In the genomic region with DNA sequence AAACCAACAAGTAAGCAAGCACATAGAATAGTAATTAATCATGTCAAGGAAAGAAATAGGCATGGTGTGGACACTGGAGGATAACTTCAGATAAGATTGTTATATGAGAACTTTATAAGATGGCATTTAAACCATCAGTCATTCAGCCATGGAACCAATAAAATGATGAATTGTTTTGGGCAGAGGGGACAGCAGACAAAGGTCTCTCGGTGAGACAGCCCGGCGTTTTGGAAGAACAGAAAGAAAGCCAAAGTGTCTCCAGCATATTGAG, we compare ENCODE assay signal across 8 cellular contexts. TPM values are rescaled to one million over a fixed set of nuclear protein-coding genes. Genes with fewer than 3 reads are reported as not detected.
A peak's percentile ranks its signal among the peaks of the same experiment; 100 is the strongest.
DNase-seq lines count a peak whose midpoint lies in the region; ATAC-seq and TF ChIP-seq lines count a peak whose summit lies in the region.

No MANE protein-coding gene starts in this region.

- no peak for TF ChIP-seq RAD21 in neural cell (conservative IDR thresholded peaks at IDR 0.05)

- peaks cover 19% of the 10 kb centered on the region for H4K20me1 ChIP-seq in Loucy (ENCODE audit: insufficient read depth, low read length, poor library complexity, severe bottlenecking)
- H4K20me1 ChIP-seq in neural cell (ENCODE audit: insufficient read depth): no peaks in the 10 kb centered on the region

- H3K36me3 ChIP-seq in BE2C (no peaks in the 10 kb centered on the region), Loucy (ENCODE audit: insufficient read depth, low read length) (no peaks in the 10 kb centered on the region), neural cell (ENCODE audit: insufficient read depth, low read length) (no peaks in the 10 kb centered on the region)

- no peak for TF ChIP-seq EP300 in neural cell (conservative IDR thresholded peaks at IDR 0.05; ENCODE audit: poor library complexity, severe bottlenecking)

- DNase-seq in BE2C (no peak), dorsolateral prefrontal cortex (no peak), islet precursor cell (no peak), NCI-H2227 (lab: John Stamatoyannopoulos, UW; ENCODE audit: unreplicated experiment) (no peak)
- no peak for DNase-seq in activated CD4-positive, alpha-beta T cell treated with anti-CD3 and anti-CD28 coated beads for 1 hour

- H3K4me1 ChIP-seq in BE2C: no peaks in the 10 kb centered on the region
- H3K4me1 ChIP-seq in Loucy (ENCODE audit: insufficient read depth, low read length, poor library complexity, severe bottlenecking): peaks cover 32% of the 10 kb centered on the region

- H3K9me3 ChIP-seq in BE2C (no peaks in the 10 kb centered on the region), Loucy (ENCODE audit: insufficient read depth, low read depth, low read length) (no peaks in the 10 kb centered on the region), neural cell (ENCODE audit: low read length) (no peaks in the 10 kb centered on the region)

- H3F3A ChIP-seq in Loucy (ENCODE audit: low read depth): peaks cover 3% of the 10 kb centered on the region
- no peaks in the 10 kb centered on the region for H3F3A ChIP-seq in neural cell (ENCODE audit: insufficient read depth, low read length, poor library complexity, severe bottlenecking)

- H3K79me2 ChIP-seq in Loucy (ENCODE audit: insufficient read depth, low read length) (peaks cover 32% of the 10 kb centered on the region), neural cell (replicated peaks; ENCODE audit: insufficient read depth, low read length) (peaks cover 32% of the 10 kb centered on the region)

- H3K27me3 ChIP-seq in BE2C (peaks cover 15% of the 10 kb centered on the region), Loucy (ENCODE audit: insufficient read depth, low read length, poor library complexity, severe bottlenecking) (no peaks in the 10 kb centered on the region), dorsolateral prefrontal cortex (no peaks in the 10 kb centered on the region), neural cell (ENCODE audit: insufficient read depth, low read depth, low read length) (no peaks in the 10 kb centered on the region)

- H3K9ac ChIP-seq in Loucy (ENCODE audit: low read depth, low read length, poor library complexity, severe bottlenecking) (peak overlapping the region; percentile 49), neural cell (ENCODE audit: low read length) (peak overlapping the region; percentile 96)

- H3K4me2 ChIP-seq in Loucy (ENCODE audit: low read depth, low read length, poor library complexity, severe bottlenecking) (peak overlapping the region; percentile 82), neural cell (ENCODE audit: low read length) (peak overlapping the region; percentile 84)

- ATAC-seq in GM21619 (IDR thresholded peaks at IDR 0.05; ENCODE audit: unreplicated experiment): no peak

- H2AFZ ChIP-seq in Loucy (ENCODE audit: low read length) (peak overlapping the region; percentile 96), neural cell (ENCODE audit: low read depth, low read length) (peak overlapping the region; percentile 89)

- H3K9me2 ChIP-seq in Loucy (replicated peaks; ENCODE audit: low read depth, low read length) (no peaks in the 10 kb centered on the region), neural cell (ENCODE audit: insufficient read depth, low read length) (no peaks in the 10 kb centered on the region)

- H3K4me3 ChIP-seq in BE2C (ENCODE audit: low read depth, low read length) (peak overlapping the region; percentile 59), Loucy (ENCODE audit: low read length, poor library complexity, severe bottlenecking) (peak overlapping the region; percentile 96), dorsolateral prefrontal cortex (peak overlapping the region; percentile 48 to 98 (median 90)), neural cell (ENCODE audit: low read length) (peak overlapping the region; percentile 93)

- intact Hi-C loops in dorsolateral prefrontal cortex (cut with DNase I): loop anchor here (2.0 to 10.0 kb wide), 5 partner anchors 94 to 238 kb away; a partner anchor contains a TSS

- TF ChIP-seq CTCF in BE2C (IDR thresholded peaks at IDR 0.05; ENCODE audit: low read depth, low read length) (no peak), Loucy (conservative IDR thresholded peaks at IDR 0.05; ENCODE audit: low read length) (no peak), dorsolateral prefrontal cortex (IDR thresholded peaks at IDR 0.05 in 54 of 56, conservative IDR thresholded peaks at IDR 0.05 in 2 of 56; ENCODE audit: low read depth in 1 of 56, partially characterized antibody in 56 of 56) (no peak), neural cell (IDR thresholded peaks at IDR 0.05; ENCODE audit: poor library complexity, severe bottlenecking) (no peak)

- peak overlapping the region; percentile 86 to 100 (median 99) for H3K27ac ChIP-seq in dorsolateral prefrontal cortex
- H3K27ac ChIP-seq in neural cell (ENCODE audit: low read length): peak overlapping the region; percentile 99

TF ChIP-seq in neural cell, 6 proteins besides CTCF, POLR2A, EP300 and RAD21:
- TF ChIP-seq, protein P1, sequence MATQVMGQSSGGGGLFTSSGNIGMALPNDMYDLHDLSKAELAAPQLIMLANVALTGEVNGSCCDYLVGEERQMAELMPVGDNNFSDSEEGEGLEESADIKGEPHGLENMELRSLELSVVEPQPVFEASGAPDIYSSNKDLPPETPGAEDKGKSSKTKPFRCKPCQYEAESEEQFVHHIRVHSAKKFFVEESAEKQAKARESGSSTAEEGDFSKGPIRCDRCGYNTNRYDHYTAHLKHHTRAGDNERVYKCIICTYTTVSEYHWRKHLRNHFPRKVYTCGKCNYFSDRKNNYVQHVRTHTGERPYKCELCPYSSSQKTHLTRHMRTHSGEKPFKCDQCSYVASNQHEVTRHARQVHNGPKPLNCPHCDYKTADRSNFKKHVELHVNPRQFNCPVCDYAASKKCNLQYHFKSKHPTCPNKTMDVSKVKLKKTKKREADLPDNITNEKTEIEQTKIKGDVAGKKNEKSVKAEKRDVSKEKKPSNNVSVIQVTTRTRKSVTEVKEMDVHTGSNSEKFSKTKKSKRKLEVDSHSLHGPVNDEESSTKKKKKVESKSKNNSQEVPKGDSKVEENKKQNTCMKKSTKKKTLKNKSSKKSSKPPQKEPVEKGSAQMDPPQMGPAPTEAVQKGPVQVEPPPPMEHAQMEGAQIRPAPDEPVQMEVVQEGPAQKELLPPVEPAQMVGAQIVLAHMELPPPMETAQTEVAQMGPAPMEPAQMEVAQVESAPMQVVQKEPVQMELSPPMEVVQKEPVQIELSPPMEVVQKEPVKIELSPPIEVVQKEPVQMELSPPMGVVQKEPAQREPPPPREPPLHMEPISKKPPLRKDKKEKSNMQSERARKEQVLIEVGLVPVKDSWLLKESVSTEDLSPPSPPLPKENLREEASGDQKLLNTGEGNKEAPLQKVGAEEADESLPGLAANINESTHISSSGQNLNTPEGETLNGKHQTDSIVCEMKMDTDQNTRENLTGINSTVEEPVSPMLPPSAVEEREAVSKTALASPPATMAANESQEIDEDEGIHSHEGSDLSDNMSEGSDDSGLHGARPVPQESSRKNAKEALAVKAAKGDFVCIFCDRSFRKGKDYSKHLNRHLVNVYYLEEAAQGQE (IDR thresholded peaks at IDR 0.05; ENCODE audit: borderline replicate concordance): no peak
- TF ChIP-seq MXI1 (conservative IDR thresholded peaks at IDR 0.05; ENCODE audit: poor library complexity, severe bottlenecking) (no peak), POLR2AphosphoS5 (IDR thresholded peaks at IDR 0.05) (no peak), SMC3 (conservative IDR thresholded peaks at IDR 0.05; ENCODE audit: poor library complexity) (no peak), TAF1 (IDR thresholded peaks at IDR 0.05; ENCODE audit: low read depth) (no peak), EZH2 (IDR thresholded peaks at IDR 0.05; ENCODE audit: borderline replicate concordance, insufficient read depth, low read length, poor library complexity, severe bottlenecking) (no peak)

RNA-seq across cellular contexts. Expression of a gene that starts 0.8 kb away (rescaled TPM):
- 0.88 TPM for polyA plus RNA-seq in BE2C (2012; ENCODE audit: insufficient read depth, insufficient read length, low read depth)
- total RNA-seq in dorsolateral prefrontal cortex: 100 to 1,000 TPM in 119 of 120 experiments, 10 to 100 TPM in 1; 96.3 to 246 (median 167) TPM
- 162 and 177 TPM in 2 replicates for polyA plus RNA-seq in neural cell
- 169 and 177 TPM in 2 replicates for polyA minus RNA-seq in neural cell
